20 cellular contexts compared by ENCODE assay signal in the genomic region with DNA sequence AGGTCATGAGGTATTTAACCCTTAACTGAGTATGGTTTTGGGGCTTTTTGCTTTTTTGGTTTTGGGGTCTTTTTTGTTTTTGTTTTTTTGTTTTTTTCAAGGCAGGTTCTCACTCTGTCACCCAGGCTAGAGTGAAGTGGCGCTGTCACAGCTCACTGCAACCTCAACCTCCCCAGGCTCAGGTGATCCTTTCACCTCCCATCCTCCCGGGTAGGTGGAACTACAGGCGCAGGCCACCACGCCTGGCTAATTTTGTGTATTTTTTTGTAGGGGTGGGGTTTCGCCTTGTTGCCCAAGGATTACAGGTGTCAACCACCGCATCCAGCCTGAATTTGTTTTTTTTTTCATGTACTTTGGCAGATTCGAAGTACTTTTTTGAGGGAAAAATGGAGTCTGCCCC. TPM values are rescaled to one million over a fixed set of nuclear protein-coding genes. Genes with fewer than 3 reads are reported as not detected.
DNase-seq lines count a peak whose midpoint lies in the region; ATAC-seq, FAIRE-seq and TF ChIP-seq lines count a peak whose summit lies in the region.
"Had no signal": no experiment of that assay in that cellular context is flagged by ENCODE, and none has a peak within 500 bp of the region (broad histone marks: within the 10 kb centered on the region; RNA-seq: fewer than 3 reads in every experiment).

No MANE protein-coding gene starts in this region.

- H3K4me3 ChIP-seq in GM23338 (no peak overlapping the region), GM12878 (peak overlapping the region; percentile 33; the same call in 1 of the 2 replicates), skeletal muscle tissue (ENCODE audit: low read length in 3 of 3) (no peak overlapping the region)
- H3K4me3 ChIP-seq: A549, heart right ventricle, SJSA1, vagina had no signal

- POLR2A ChIA-PET in GM12878 (lab: Charles Lee) = interaction anchor here (1.2 to 1.7 kb wide), 4 partner anchors 9 to 20 kb away, joined by 3 to 12 read pairs (median 4); a partner anchor contains a TSS

- H3K27me3 ChIP-seq in GM23338 (ENCODE audit: insufficient read depth) (no peaks in the 10 kb centered on the region), GM12878 (replicated peaks in 1 of 2; ENCODE audit: control insufficient read depth in 2 of 2, insufficient read depth in 2 of 2, low read length in 1 of 2) (no peaks in the 10 kb centered on the region), skeletal muscle tissue (ENCODE audit: control insufficient read depth in 3 of 3, insufficient read depth in 3 of 3, low read length in 3 of 3) (no peaks in the 10 kb centered on the region)
- H3K27me3 ChIP-seq: heart right ventricle, SJSA1, vagina had no signal

- SMC1A ChIA-PET in GM12878 (lab: Charles Lee; ENCODE audit: uncharacterized antibody, unreplicated experiment) = interaction anchor here (1.3 to 3.3 kb wide), 5 partner anchors 9 to 43 kb away, joined by 4 to 23 read pairs (median 7); no protein-coding TSS in a partner anchor

- in situ Hi-C loops in GM12878 (cut with MboI) = no loop called here

- no peaks in the 10 kb centered on the region for H3F3A ChIP-seq in GM23338 (replicated peaks; ENCODE audit: low read depth)

- no TSS peak for BruUV-seq in GM12878 (replicated peaks; lab: Mats Ljungman, UMichigan)

- intact Hi-C loops in GM12878 (cut with micrococcal nuclease; ENCODE audit: unreplicated experiment) = loop anchor here (2.0 to 5.0 kb wide), 2 partner anchors 16 to 273 kb away; no protein-coding TSS in a partner anchor

- CTCF ChIA-PET in GM12878 (lab: Yijun Ruan, JAX) = interaction anchor here (1.0 to 1.8 kb wide), 3 partner anchors 9 to 200 kb away, joined by 4 to 6 read pairs (median 5); no protein-coding TSS in a partner anchor
- CTCF ChIA-PET in activated CD8-positive, alpha-beta memory T cell treated with anti-CD3 and anti-CD28 coated beads, Interleukin-2, amount 10 ng/mL, durations not matched to agents 7 days and 5 days (lab: Charles Lee) = interaction anchor here (1.0 kb wide), 1 partner anchor 42 kb away, joined by 3 read pairs; no protein-coding TSS in a partner anchor

- H3K9me3 ChIP-seq in GM12878 (replicated peaks; ENCODE audit: control insufficient read depth, insufficient read depth, low read length) = peaks cover 21% of the 10 kb centered on the region
- peaks cover 0 to 4% (median 4%) of the 10 kb centered on the region in 3 donors for H3K9me3 ChIP-seq in skeletal muscle tissue (ENCODE audit: control insufficient read depth in 3 of 3, low read length in 3 of 3)
- H3K9me3 ChIP-seq: SJSA1, vagina had no signal

- RAD21 ChIA-PET in GM12878 (lab: Charles Lee; ENCODE audit: unreplicated experiment) = interaction anchor here (1.7 to 3.8 kb wide), 3 partner anchors 16 to 272 kb away, joined by 4 to 24 read pairs (median 6); a partner anchor contains a TSS

- no peak overlapping the region for H3K27ac ChIP-seq in GM23338 (ENCODE audit: low read depth)
- peak overlapping the region; percentile 20; the same call in 1 of the 2 replicates for H3K27ac ChIP-seq in GM12878 (ENCODE audit: control insufficient read depth, insufficient read depth)
- peak overlapping the region; percentile 6 for H3K27ac ChIP-seq in skeletal muscle tissue (ENCODE audit: low read depth, low read length)
- H3K27ac ChIP-seq: A549, SJSA1, vagina had no signal

- H2AFZ ChIP-seq in GM23338 = no peak overlapping the region
- H2AFZ ChIP-seq in GM12878 (ENCODE audit: control insufficient read depth, low read depth, low read length) = no peak overlapping the region

- H3K27me3 Mint-ChIP-seq in activated T-cell treated with anti-CD3 and anti-CD28 coated beads, Interleukin-2, amount 50 U/mL, for 24 hours = no peaks in the 10 kb centered on the region
- H3K27me3 Mint-ChIP-seq in GM23338 (ENCODE audit: insufficient read depth, low read depth, poor library complexity) = no peaks in the 10 kb centered on the region
- no peaks in the 10 kb centered on the region for H3K27me3 Mint-ChIP-seq in activated CD8-positive, alpha-beta memory T cell treated with anti-CD3 and anti-CD28 coated beads, Interleukin-2, amount 10 ng/mL, durations not matched to agents 7 days and 5 days
- H3K27me3 Mint-ChIP-seq: activated CD4-positive, alpha-beta T cell treated with anti-CD3 and anti-CD28 coated beads, Interleukin-2, amount 10 ng/mL, durations not matched to agents 7 days and 5 days had no signal

- DNase-seq in activated T-cell treated with anti-CD3 and anti-CD28 coated beads, Interleukin-2, amount 50 U/mL, for 24 hours = no peak
- no peak for DNase-seq in activated T-cell treated with anti-CD3 and anti-CD28 coated beads for 4 hours
- DNase-seq in GM23338 (ENCODE audit: low spot score) = no peak
- DNase-seq in GM12878 (ENCODE audit: low read depth, low spot score) = no peak
- no peak for DNase-seq in activated CD8-positive, alpha-beta memory T cell treated with anti-CD3 and anti-CD28 coated beads, Interleukin-2, amount 10 ng/mL, durations not matched to agents 7 days and 5 days
- no peak for DNase-seq in GM10266 (ENCODE audit: extremely low spot score)
- DNase-seq in NCI-H1092 (lab: John Stamatoyannopoulos, UW) = no peak
- DNase-seq: activated CD4-positive, alpha-beta T cell treated with anti-CD3 and anti-CD28 coated beads, Interleukin-2, amount 10 ng/mL, durations not matched to agents 7 days and 5 days; activated T-cell treated with anti-CD3 and anti-CD28 coated beads, Interleukin-2, amount 50 U/mL, for 1 hour; heart right ventricle; islet precursor cell; mesendoderm; NCI-H1048; NCI-H526; retina; stimulated activated CD4-positive, alpha-beta T cell treated with anti-CD3 and anti-CD28 coated beads, Interleukin-15, amount 100 ng/mL, for 24 hours had no signal

- no peak overlapping the region for H3K4me3 Mint-ChIP-seq in activated T-cell treated with anti-CD3 and anti-CD28 coated beads, Interleukin-2, amount 50 U/mL, for 24 hours
- H3K4me3 Mint-ChIP-seq in GM23338 = no peak overlapping the region
- no peak overlapping the region for H3K4me3 Mint-ChIP-seq in activated CD8-positive, alpha-beta memory T cell treated with anti-CD3 and anti-CD28 coated beads, Interleukin-2, amount 10 ng/mL, durations not matched to agents 7 days and 5 days
- H3K4me3 Mint-ChIP-seq: activated CD4-positive, alpha-beta T cell treated with anti-CD3 and anti-CD28 coated beads, Interleukin-2, amount 10 ng/mL, durations not matched to agents 7 days and 5 days had no signal

- no peaks in the 10 kb centered on the region for H3K9me2 ChIP-seq in GM23338 (ENCODE audit: insufficient read depth)

- H3K79me2 ChIP-seq in GM23338 (replicated peaks; ENCODE audit: insufficient read depth) = peaks cover 100% of the 10 kb centered on the region
- H3K79me2 ChIP-seq in GM12878 (ENCODE audit: control insufficient read depth, insufficient read depth, low read length) = peaks cover 99% of the 10 kb centered on the region

- no peak for TF ChIP-seq POLR2A in GM12878 (IDR thresholded peaks at IDR 0.05; ENCODE audit: low read depth, low read length)

- H3K4me2 ChIP-seq in GM23338 (no peak overlapping the region), GM12878 (ENCODE audit: control insufficient read depth, insufficient read depth) (peak overlapping the region; percentile 51)
- H3K4me2 ChIP-seq: A549 had no signal

- TF ChIP-seq EP300 in GM12878 (IDR thresholded peaks at IDR 0.05; ENCODE audit: borderline replicate concordance in 1 of 2, control insufficient read depth in 1 of 2, low read depth in 2 of 2, low read length in 2 of 2) = no peak

- H3K4me1 Mint-ChIP-seq in activated T-cell treated with anti-CD3 and anti-CD28 coated beads, Interleukin-2, amount 50 U/mL, for 24 hours (ENCODE audit: low read depth) = peaks cover 86% of the 10 kb centered on the region
- H3K4me1 Mint-ChIP-seq in GM23338 = no peaks in the 10 kb centered on the region
- H3K4me1 Mint-ChIP-seq in activated CD8-positive, alpha-beta memory T cell treated with anti-CD3 and anti-CD28 coated beads, Interleukin-2, amount 10 ng/mL, durations not matched to agents 7 days and 5 days = peaks cover 71% of the 10 kb centered on the region

- H3K9me3 Mint-ChIP-seq in activated T-cell treated with anti-CD3 and anti-CD28 coated beads, Interleukin-2, amount 50 U/mL, for 24 hours = peaks cover 15% of the 10 kb centered on the region
- H3K9me3 Mint-ChIP-seq in GM23338 = peaks cover 11% of the 10 kb centered on the region
- peaks cover 5% of the 10 kb centered on the region for H3K9me3 Mint-ChIP-seq in activated CD8-positive, alpha-beta memory T cell treated with anti-CD3 and anti-CD28 coated beads, Interleukin-2, amount 10 ng/mL, durations not matched to agents 7 days and 5 days (ENCODE audit: low read depth)

- peaks cover 44% of the 10 kb centered on the region for H4K20me1 ChIP-seq in GM23338 (replicated peaks; ENCODE audit: insufficient read depth)
- no peaks in the 10 kb centered on the region for H4K20me1 ChIP-seq in GM12878 (ENCODE audit: control insufficient read depth, insufficient read depth)

- TF ChIP-seq CTCF in GM23338 (conservative IDR thresholded peaks at IDR 0.05; ENCODE audit: low read depth in 2 of 2) (no peak), GM12878 (IDR thresholded peaks at IDR 0.05 in 2 of 3, conservative IDR thresholded peaks at IDR 0.05 in 1 of 3; ENCODE audit: control insufficient read depth in 2 of 3, extremely low read depth in 1 of 3, insufficient read depth in 1 of 3, low read depth in 3 of 3, low read length in 3 of 3) (no peak), GM10266 (IDR thresholded peaks at IDR 0.05; ENCODE audit: control insufficient read depth, insufficient read depth, low read depth, missing control alignments) (no peak)

- 25% methylated on average over 7 of the region's 7 CpGs for WGBS in GM12878 (ENCODE audit: insufficient coverage, insufficient replicate concordance, low lambda C conversion rate, missing lambda C conversion rate)

- H3K36me3 ChIP-seq in GM23338 (ENCODE audit: insufficient read depth) (peaks cover 4% of the 10 kb centered on the region; the same call in 1 of the 2 replicates), GM12878 (ENCODE audit: control insufficient read depth in 2 of 2, insufficient read depth in 2 of 2, low read length in 1 of 2) (peaks cover 1 to 5% of the 10 kb centered on the region in 2 experiments; a peak in 2 of 4 replicates), skeletal muscle tissue (ENCODE audit: control insufficient read depth in 3 of 3, insufficient read depth in 3 of 3, low read length in 3 of 3) (peaks cover 0 to 5% (median 0%) of the 10 kb centered on the region in 3 donors)

- peaks cover 83% of the 10 kb centered on the region for H3K36me3 Mint-ChIP-seq in activated T-cell treated with anti-CD3 and anti-CD28 coated beads, Interleukin-2, amount 50 U/mL, for 24 hours (ENCODE audit: low read depth)
- peaks cover 31% of the 10 kb centered on the region for H3K36me3 Mint-ChIP-seq in GM23338 (ENCODE audit: low read depth)
- peaks cover 54% of the 10 kb centered on the region for H3K36me3 Mint-ChIP-seq in activated CD8-positive, alpha-beta memory T cell treated with anti-CD3 and anti-CD28 coated beads, Interleukin-2, amount 10 ng/mL, durations not matched to agents 7 days and 5 days

- H3K4me1 ChIP-seq in GM23338 (ENCODE audit: insufficient read depth) = no peaks in the 10 kb centered on the region
- peaks cover 54% of the 10 kb centered on the region for H3K4me1 ChIP-seq in GM12878 (ENCODE audit: control insufficient read depth, insufficient read depth, low read length)
- peaks cover 9 to 19% (median 11%) of the 10 kb centered on the region in 3 donors for H3K4me1 ChIP-seq in skeletal muscle tissue (ENCODE audit: control insufficient read depth in 3 of 3, insufficient read depth in 3 of 3, low read length in 3 of 3)

- no peak overlapping the region for H3K9ac ChIP-seq in GM12878 (ENCODE audit: control insufficient read depth, insufficient read depth, low read length)
- no peak overlapping the region for H3K9ac ChIP-seq in skeletal muscle tissue (ENCODE audit: low read depth in 1 of 3, low read length in 3 of 3)

- no peak for TF ChIP-seq RAD21 in GM12878 (IDR thresholded peaks at IDR 0.05; ENCODE audit: insufficient read depth, low read depth, low read length)

- peak overlapping the region; percentile 53 for H3K27ac Mint-ChIP-seq in activated T-cell treated with anti-CD3 and anti-CD28 coated beads, Interleukin-2, amount 50 U/mL, for 24 hours
- no peak overlapping the region for H3K27ac Mint-ChIP-seq in GM23338
- H3K27ac Mint-ChIP-seq in activated CD8-positive, alpha-beta memory T cell treated with anti-CD3 and anti-CD28 coated beads, Interleukin-2, amount 10 ng/mL, durations not matched to agents 7 days and 5 days = no peak overlapping the region
- H3K27ac Mint-ChIP-seq: activated CD4-positive, alpha-beta T cell treated with anti-CD3 and anti-CD28 coated beads, Interleukin-2, amount 10 ng/mL, durations not matched to agents 7 days and 5 days had no signal

- FAIRE-seq in GM12878 (lab: Jason Lieb, UNC) = no peak
- FAIRE-seq: A549 had no signal

- ATAC-seq in GM23338 (0 out of 3 replicates have a peak, but pooled peaks have one; percentile 25), GM12878 (peak; percentile 41)
- no peak for ATAC-seq in activated CD8-positive, alpha-beta memory T cell treated with anti-CD3 and anti-CD28 coated beads, Interleukin-2, amount 10 ng/mL, durations not matched to agents 7 days and 5 days

RNA-seq across cellular contexts. Expression of a gene that starts 19.9 kb away (rescaled TPM):
- 122 and 128 TPM in 2 replicates for total RNA-seq in GM23338 (2014; rRNA removed; shearing (Covaris generic))
- polyA plus RNA-seq in GM23338 (2016; fragmentation: Nextera tagmentation; extraction: Ambion mirVana) (76.0 and 90.6 TPM in 2 replicates), GM12878 (2011; rRNA removed) (203 and 292 TPM in 2 replicates), GM12878 (2014; fragmentation: Illumina TruSeq; extraction: Trizol) (201 and 225 TPM in 2 replicates), GM12878 (2014; fragmentation: Nextera tagmentation; extraction: Ambion mirVana) (10 to 100 TPM; 88.9 to 95.0 TPM), GM12878 (2014; rRNA removed) (121 and 129 TPM in 2 replicates), GM12878 (2016; fragmentation: Nextera tagmentation; extraction: Ambion mirVana) (100 to 1,000 TPM; 208 to 219 TPM)
- total RNA-seq in GM12878 (2013; cell fraction: nucleolus; rRNA removed) = 248 and 255 TPM in 2 replicates
- total RNA-seq in GM12878 (2014; rRNA removed) (113 and 117 TPM in 2 replicates), GM12878 (2014; rRNA removed; fragmentation: Illumina TruSeq; extraction: Trizol) (121 and 125 TPM in 2 replicates), GM12878 (2021) (105 and 115 TPM in 2 replicates), skeletal muscle tissue (50.1 TPM)
- polyA plus RNA-seq in GM12878 (2011; ENCODE audit: low read depth) = 52.6 TPM
- 80.2 and 93.0 TPM in 2 replicates for polyA plus RNA-seq in GM12878 (2011; cell fraction: cytosol; rRNA removed)
- 61.6 and 84.0 TPM in 2 replicates for polyA plus RNA-seq in GM12878 (2011; cell fraction: nucleus; rRNA removed)
- 86.1 and 107 TPM in 2 replicates for polyA plus RNA-seq in GM12878 (2012)
- polyA minus RNA-seq in GM12878 (2011; rRNA and poly(A)+ RNA removed) = 53.3 and 76.7 TPM in 2 replicates
- 30.6 and 58.6 TPM in 2 replicates for polyA minus RNA-seq in GM12878 (2011; cell fraction: cytosol; rRNA and poly(A)+ RNA removed)
- polyA minus RNA-seq in GM12878 (2011; cell fraction: nucleus; rRNA and poly(A)+ RNA removed) = 33.7 and 63.2 TPM in 2 replicates
- total RNA-seq in activated CD8-positive, alpha-beta memory T cell treated with anti-CD3 and anti-CD28 coated beads, Interleukin-2, amount 10 ng/mL, durations not matched to agents 7 days and 5 days = 100 to 1,000 TPM; 211 to 252 TPM

RNA-seq across cellular contexts. Expression of a gene that starts 56.2 kb away (rescaled TPM):
- total RNA-seq in GM23338 (2014; rRNA removed; shearing (Covaris generic)) = 124 and 152 TPM in 2 replicates
- 94.2 and 123 TPM in 2 replicates for polyA plus RNA-seq in GM23338 (2016; fragmentation: Nextera tagmentation; extraction: Ambion mirVana)
- 244 and 271 TPM in 2 replicates for total RNA-seq in GM12878 (2013; cell fraction: nucleolus; rRNA removed)
- total RNA-seq in GM12878 (2014; rRNA removed) = 73.5 and 92.4 TPM in 2 replicates
- 99.5 and 101 TPM in 2 replicates for total RNA-seq in GM12878 (2014; rRNA removed; fragmentation: Illumina TruSeq; extraction: Trizol)
- 73.1 and 73.4 TPM in 2 replicates for total RNA-seq in GM12878 (2021)
- polyA plus RNA-seq in GM12878 (2011; ENCODE audit: low read depth) = 42.7 TPM
- 109 and 186 TPM in 2 replicates for polyA plus RNA-seq in GM12878 (2011; rRNA removed)
- polyA plus RNA-seq in GM12878 (2011; cell fraction: cytosol; rRNA removed) = 49.6 and 70.3 TPM in 2 replicates
- 79.8 and 123 TPM in 2 replicates for polyA plus RNA-seq in GM12878 (2011; cell fraction: nucleus; rRNA removed)
- polyA plus RNA-seq in GM12878 (2012) = 37.0 and 41.6 TPM in 2 replicates
- 111 and 147 TPM in 2 replicates for polyA plus RNA-seq in GM12878 (2014; fragmentation: Illumina TruSeq; extraction: Trizol)
- 10 to 100 TPM; 79.4 to 85.2 TPM for polyA plus RNA-seq in GM12878 (2014; fragmentation: Nextera tagmentation; extraction: Ambion mirVana)
- 71.9 and 78.6 TPM in 2 replicates for polyA plus RNA-seq in GM12878 (2014; rRNA removed)
- 100 to 1,000 TPM; 120 to 132 TPM for polyA plus RNA-seq in GM12878 (2016; fragmentation: Nextera tagmentation; extraction: Ambion mirVana)
- 57.7 and 77.1 TPM in 2 replicates for polyA minus RNA-seq in GM12878 (2011; rRNA and poly(A)+ RNA removed)
- polyA minus RNA-seq in GM12878 (2011; cell fraction: cytosol; rRNA and poly(A)+ RNA removed) = 43.7 and 51.8 TPM in 2 replicates
- 28.8 and 52.0 TPM in 2 replicates for polyA minus RNA-seq in GM12878 (2011; cell fraction: nucleus; rRNA and poly(A)+ RNA removed)
- 42.8 TPM for total RNA-seq in skeletal muscle tissue
- 100 to 1,000 TPM; 127 to 141 TPM for total RNA-seq in activated CD8-positive, alpha-beta memory T cell treated with anti-CD3 and anti-CD28 coated beads, Interleukin-2, amount 10 ng/mL, durations not matched to agents 7 days and 5 days
